Comparison of ENCODE assay signal across 11 cellular contexts in genomic region chr2:9708683-9709538, GRCh38.
A peak's percentile ranks its signal among the peaks of the same experiment; 100 is the strongest.
DNase-seq lines count a peak whose midpoint lies in the region; ATAC-seq lines count a peak whose summit lies in the region.
"Had no signal": no experiment of that assay in that cellular context is flagged by ENCODE, and none has a peak within 500 bp of the region (broad histone marks: within the 10 kb centered on the region; RNA-seq: fewer than 3 reads in every experiment).

No MANE protein-coding gene starts in this region.

- H3K27me3 ChIP-seq in BLaER1 treated with 17β-estradiol and CSF1 and Interleukin-3, amounts not matched to agents 10 nM and 100 nM, result no peaks in the 10 kb centered on the region

- no peaks in the 10 kb centered on the region for H3K36me3 ChIP-seq in BLaER1 treated with 17β-estradiol and CSF1 and Interleukin-3, amounts not matched to agents 10 nM and 100 nM
- H3K36me3 ChIP-seq: WERI-Rb-1 had no signal

- no peaks in the 10 kb centered on the region for H3K36me3 Mint-ChIP-seq in activated T-helper 1 cell treated with anti-CD3 and anti-CD28 coated beads, Interleukin-12 subunit alpha, Interleukin-12 subunit beta, Interleukin-2, Interleukin-4 antibody, amounts not matched to agents 30 ng/mL and 10 ng/mL and 1 ng/mL, durations not matched to agents 14 hours and 24 hours and 36 hours (ENCODE audit: low read depth)

- H3K9me3 ChIP-seq in BLaER1 treated with 17β-estradiol and CSF1 and Interleukin-3, amounts not matched to agents 10 nM and 100 nM (replicated peaks in 1 of 11), result peaks cover 0 to 7% (median 0%) of the 10 kb centered on the region in 11 experiments; a peak in 6 of 22 replicates

- peak overlapping the region in 3 of 11 experiments; percentile 2 to 48 (median 24); a peak in 3 of 22 replicates for H3K9ac ChIP-seq in BLaER1 treated with 17β-estradiol and CSF1 and Interleukin-3, amounts not matched to agents 10 nM and 100 nM

- peak overlapping the region; percentile 86 for H3K27ac Mint-ChIP-seq in activated T-helper 1 cell treated with anti-CD3 and anti-CD28 coated beads, Interleukin-12 subunit alpha, Interleukin-12 subunit beta, Interleukin-2, Interleukin-4 antibody, amounts not matched to agents 30 ng/mL and 10 ng/mL and 1 ng/mL, durations not matched to agents 14 hours and 24 hours and 36 hours

- no peak overlapping the region for H3K4me3 Mint-ChIP-seq in activated T-helper 1 cell treated with anti-CD3 and anti-CD28 coated beads, Interleukin-12 subunit alpha, Interleukin-12 subunit beta, Interleukin-2, Interleukin-4 antibody, amounts not matched to agents 30 ng/mL and 10 ng/mL and 1 ng/mL, durations not matched to agents 14 hours and 24 hours and 36 hours
- H3K4me3 Mint-ChIP-seq: H9 had no signal

- H3K4me1 ChIP-seq in BLaER1 treated with 17β-estradiol and CSF1 and Interleukin-3, amounts not matched to agents 10 nM and 100 nM, result peaks cover 27 to 57% (median 47%) of the 10 kb centered on the region in 10 experiments

- peaks cover 4% of the 10 kb centered on the region for H3K9me3 Mint-ChIP-seq in activated T-helper 1 cell treated with anti-CD3 and anti-CD28 coated beads, Interleukin-12 subunit alpha, Interleukin-12 subunit beta, Interleukin-2, Interleukin-4 antibody, amounts not matched to agents 30 ng/mL and 10 ng/mL and 1 ng/mL, durations not matched to agents 14 hours and 24 hours and 36 hours

- no peaks in the 10 kb centered on the region for H3K27me3 Mint-ChIP-seq in activated T-helper 1 cell treated with anti-CD3 and anti-CD28 coated beads, Interleukin-12 subunit alpha, Interleukin-12 subunit beta, Interleukin-2, Interleukin-4 antibody, amounts not matched to agents 30 ng/mL and 10 ng/mL and 1 ng/mL, durations not matched to agents 14 hours and 24 hours and 36 hours (ENCODE audit: insufficient read depth)

- DNase-seq in COLO668 (lab: John Stamatoyannopoulos, UW; ENCODE audit: unreplicated experiment), result peak; percentile 32
- DNase-seq in activated T-helper 1 cell treated with anti-CD3 and anti-CD28 coated beads, Interleukin-12 subunit alpha, Interleukin-12 subunit beta, Interleukin-2, Interleukin-4 antibody, amounts not matched to agents 30 ng/mL and 10 ng/mL and 1 ng/mL, durations not matched to agents 14 hours and 24 hours and 36 hours (ENCODE audit: low spot score), result no peak
- no peak for DNase-seq in SW 1271 (lab: John Stamatoyannopoulos, UW)
- DNase-seq in NCI-H1105 (lab: John Stamatoyannopoulos, UW), result no peak
- no peak for DNase-seq in left colon
- DNase-seq: H9, WERI-Rb-1 had no signal

- H4K20me1 ChIP-seq in BLaER1 treated with 17β-estradiol and CSF1 and Interleukin-3, amounts not matched to agents 10 nM and 100 nM, result no peaks in the 10 kb centered on the region

- H3K4me2 ChIP-seq in BLaER1 treated with 17β-estradiol and CSF1 and Interleukin-3, amounts not matched to agents 10 nM and 100 nM, result peak overlapping the region; percentile 32 to 75 (median 60); a peak in 21 of 22 replicates

- H3K4me3 ChIP-seq in BLaER1 treated with 17β-estradiol and CSF1 and Interleukin-3, amounts not matched to agents 10 nM and 100 nM, result no peak overlapping the region

- H3K27ac ChIP-seq in BLaER1 treated with 17β-estradiol and CSF1 and Interleukin-3, amounts not matched to agents 10 nM and 100 nM, result peak overlapping the region in 5 of 11 experiments; percentile 11 to 54 (median 39); a peak in 8 of 22 replicates
- H3K27ac ChIP-seq: WERI-Rb-1 had no signal

- peaks cover 58% of the 10 kb centered on the region for H3K4me1 Mint-ChIP-seq in activated T-helper 1 cell treated with anti-CD3 and anti-CD28 coated beads, Interleukin-12 subunit alpha, Interleukin-12 subunit beta, Interleukin-2, Interleukin-4 antibody, amounts not matched to agents 30 ng/mL and 10 ng/mL and 1 ng/mL, durations not matched to agents 14 hours and 24 hours and 36 hours (ENCODE audit: low read depth)

- intact Hi-C loops in activated T-helper 1 cell treated with anti-CD3 and anti-CD28 coated beads, Interleukin-12 subunit alpha, Interleukin-12 subunit beta, Interleukin-2, Interleukin-4 antibody, amounts not matched to agents 30 ng/mL and 10 ng/mL and 1 ng/mL, durations not matched to agents 14 hours and 24 hours and 36 hours (cut with micrococcal nuclease), result loop anchor here (1.0 kb wide), 4 partner anchors 44 to 115 kb away; no protein-coding TSS in a partner anchor
- intact Hi-C loops in left colon (cut with DNase I, micrococcal nuclease), result no loop called here

- ATAC-seq in HG03378 (IDR thresholded peaks at IDR 0.05; ENCODE audit: unreplicated experiment) (peak; percentile 64), left colon (no peak), HG03439 (IDR thresholded peaks at IDR 0.05; ENCODE audit: unreplicated experiment) (no peak)
- ATAC-seq: Panc1 had no signal
